1 cellular context compared by ENCODE assay signal in genomic region chr10:32321016-32321631, GRCh38.
A peak's percentile ranks its signal among the peaks of the same experiment; 100 is the strongest.
TF ChIP-seq lines count a peak whose summit lies in the region.

No MANE protein-coding gene starts in this region.

TF ChIP-seq in K562, 482 proteins besides CTCF, POLR2A, EP300 and RAD21:
- TF ChIP-seq MAFG (tag; conservative IDR thresholded peaks at IDR 0.05): no peak
- TF ChIP-seq ZNF121 (CRISPR knock-in tag; conservative IDR thresholded peaks at IDR 0.05): peak; percentile 70
- TF ChIP-seq EWSR1 (IDR thresholded peaks at IDR 0.05; ENCODE audit: borderline replicate concordance, low read depth, partially characterized antibody): no peak
